Comparison of ENCODE assay signal across 19 cellular contexts in genomic region chr5:136563489-136563888, GRCh38.
"Had no signal": no experiment of that assay in that cellular context is flagged by ENCODE, and none has a peak within 500 bp of the region (broad histone marks: within the 10 kb centered on the region; RNA-seq: fewer than 3 reads in every experiment).

No MANE protein-coding gene starts in this region.

- H3K4me1 Mint-ChIP-seq: activated CD4-positive, alpha-beta T cell treated with anti-CD3 and anti-CD28 coated beads, Interleukin-2, amount 10 ng/mL, durations not matched to agents 24 days and 14 days; brain; stimulated activated naive CD8-positive, alpha-beta T cell treated with anti-CD3 and anti-CD28 coated beads, Interleukin-15, amount 100 ng/mL, for 72 hours had no signal

- H3K36me3 ChIP-seq: colonic mucosa, gastroesophageal sphincter, heart right ventricle, right lobe of liver, vagina had no signal

- H2AFZ ChIP-seq: parathyroid adenoma had no signal

- H3K9ac ChIP-seq: parathyroid adenoma had no signal

- H3K27ac ChIP-seq: colonic mucosa, gastroesophageal sphincter, heart right ventricle, parathyroid adenoma, right lobe of liver, vagina had no signal

- ATAC-seq: activated CD8-positive, alpha-beta T cell treated with anti-CD3 and anti-CD28 coated beads, Interleukin-2, amount 10 ng/mL, durations not matched to agents 7 days and 5 days; activated T-cell treated with anti-CD3 and anti-CD28 coated beads, Interleukin-2, amount 50 U/mL, for 4 hours; gastroesophageal sphincter; heart right ventricle; left ventricle myocardium superior; right lobe of liver; stimulated activated naive CD8-positive, alpha-beta T cell treated with anti-CD3 and anti-CD28 coated beads, Interleukin-15, amount 100 ng/mL, for 72 hours had no signal

- H3K9me3 Mint-ChIP-seq: activated CD4-positive, alpha-beta T cell treated with anti-CD3 and anti-CD28 coated beads, Interleukin-2, amount 10 ng/mL, durations not matched to agents 24 days and 14 days; brain had no signal

- H3K27me3 ChIP-seq: colonic mucosa, gastroesophageal sphincter, right lobe of liver, vagina had no signal

- DNase-seq: activated CD4-positive, alpha-beta T cell treated with anti-CD3 and anti-CD28 coated beads, Interleukin-2, amount 10 ng/mL, durations not matched to agents 24 days and 14 days; activated CD8-positive, alpha-beta T cell treated with anti-CD3 and anti-CD28 coated beads, Interleukin-2, amount 10 ng/mL, durations not matched to agents 7 days and 5 days; activated naive CD4-positive, alpha-beta T cell treated with anti-CD3 and anti-CD28 coated beads for 36 hours; activated T-cell treated with anti-CD3 and anti-CD28 coated beads, Interleukin-2, amount 50 U/mL, for 4 hours; anterior cingulate cortex; caudate nucleus; colonic mucosa; heart right ventricle; left ventricle myocardium superior; right lobe of liver; stimulated activated CD4-positive, alpha-beta T cell treated with anti-CD3 and anti-CD28 coated beads, Interleukin-4, amount 100 ng/mL, for 1 hour; stimulated activated naive CD8-positive, alpha-beta T cell treated with anti-CD3 and anti-CD28 coated beads, Interleukin-15, amount 100 ng/mL, for 72 hours; trophoblast cell had no signal

- H3K36me3 Mint-ChIP-seq: brain; natural killer cell treated with Interleukin-12 subunit alpha and Interleukin-12 subunit beta and Interleukin-15 and Interleukin-18, amount 100 ng/mL, for 72 hours had no signal

- H3K79me2 ChIP-seq: parathyroid adenoma had no signal

- H3K4me1 ChIP-seq: colonic mucosa, gastroesophageal sphincter, heart right ventricle, parathyroid adenoma, right lobe of liver, vagina had no signal

- H3K4me3 Mint-ChIP-seq: activated CD4-positive, alpha-beta T cell treated with anti-CD3 and anti-CD28 coated beads, Interleukin-2, amount 10 ng/mL, durations not matched to agents 24 days and 14 days; activated CD8-positive, alpha-beta T cell treated with anti-CD3 and anti-CD28 coated beads, Interleukin-2, amount 10 ng/mL, durations not matched to agents 7 days and 5 days; activated naive CD4-positive, alpha-beta T cell treated with anti-CD3 and anti-CD28 coated beads for 36 hours; activated T-cell treated with anti-CD3 and anti-CD28 coated beads, Interleukin-2, amount 50 U/mL, for 4 hours; brain; natural killer cell treated with Interleukin-12 subunit alpha and Interleukin-12 subunit beta and Interleukin-15 and Interleukin-18, amount 100 ng/mL, for 72 hours; stimulated activated naive CD8-positive, alpha-beta T cell treated with anti-CD3 and anti-CD28 coated beads, Interleukin-15, amount 100 ng/mL, for 72 hours had no signal

- H3K9me3 ChIP-seq: colonic mucosa, gastroesophageal sphincter, right lobe of liver, vagina had no signal

- H3K27me3 Mint-ChIP-seq: activated CD4-positive, alpha-beta T cell treated with anti-CD3 and anti-CD28 coated beads, Interleukin-2, amount 10 ng/mL, durations not matched to agents 24 days and 14 days; brain; natural killer cell treated with Interleukin-12 subunit alpha and Interleukin-12 subunit beta and Interleukin-15 and Interleukin-18, amount 100 ng/mL, for 72 hours; stimulated activated naive CD8-positive, alpha-beta T cell treated with anti-CD3 and anti-CD28 coated beads, Interleukin-15, amount 100 ng/mL, for 72 hours had no signal

- H3K27ac Mint-ChIP-seq: activated CD4-positive, alpha-beta T cell treated with anti-CD3 and anti-CD28 coated beads, Interleukin-2, amount 10 ng/mL, durations not matched to agents 24 days and 14 days; activated CD8-positive, alpha-beta T cell treated with anti-CD3 and anti-CD28 coated beads, Interleukin-2, amount 10 ng/mL, durations not matched to agents 7 days and 5 days; activated naive CD4-positive, alpha-beta T cell treated with anti-CD3 and anti-CD28 coated beads for 36 hours; brain; natural killer cell treated with Interleukin-12 subunit alpha and Interleukin-12 subunit beta and Interleukin-15 and Interleukin-18, amount 100 ng/mL, for 72 hours; stimulated activated naive CD8-positive, alpha-beta T cell treated with anti-CD3 and anti-CD28 coated beads, Interleukin-15, amount 100 ng/mL, for 72 hours had no signal

- H3K4me2 ChIP-seq: smooth muscle cell had no signal

- H3K4me3 ChIP-seq: colonic mucosa, gastroesophageal sphincter, heart right ventricle, right lobe of liver, smooth muscle cell, vagina had no signal
